Comparison of ENCODE assay signal across 12 cellular contexts in genomic region chr2:190863946-190864345, GRCh38. TPM values are rescaled to one million over a fixed set of nuclear protein-coding genes. Genes with fewer than 3 reads are reported as not detected.
DNase-seq lines count a peak whose midpoint lies in the region; ATAC-seq and TF ChIP-seq lines count a peak whose summit lies in the region.
"Had no signal": no experiment of that assay in that cellular context is flagged by ENCODE, and none has a peak within 500 bp of the region (broad histone marks: within the 10 kb centered on the region; RNA-seq: fewer than 3 reads in every experiment).

No MANE protein-coding gene starts in this region.

- no peaks in the 10 kb centered on the region for H3K79me2 ChIP-seq in MM.1S (ENCODE audit: low read length)
- H3K79me2 ChIP-seq in smooth muscle cell (ENCODE audit: low read depth): no peaks in the 10 kb centered on the region
- H3K79me2 ChIP-seq: parathyroid adenoma had no signal

- peaks cover 5% of the 10 kb centered on the region for H3K9me3 Mint-ChIP-seq in stimulated activated memory B cell treated with anti-CD40 and anti-IgM and Interleukin-4, amounts not matched to agents 10 μg/mL and 1 μg/mL and 100 μg/mL, for 72 hours
- H3K9me3 Mint-ChIP-seq: central memory CD8-positive, alpha-beta T cell had no signal

- no peak for TF ChIP-seq CTCF in MM.1S (IDR thresholded peaks at IDR 0.05; ENCODE audit: low read length)
- no peak for TF ChIP-seq CTCF in smooth muscle cell (IDR thresholded peaks at IDR 0.05; ENCODE audit: borderline replicate concordance, insufficient read depth, poor library complexity, severe bottlenecking)

- H4K20me1 ChIP-seq in MM.1S (ENCODE audit: insufficient read depth, low read length) (no peaks in the 10 kb centered on the region), smooth muscle cell (ENCODE audit: low read depth) (no peaks in the 10 kb centered on the region)

- no peak for ATAC-seq in HG02938 (IDR thresholded peaks at IDR 0.05; ENCODE audit: unreplicated experiment)
- ATAC-seq in stimulated activated memory B cell treated with anti-CD40 and anti-IgM and Interleukin-4, amounts not matched to agents 10 μg/mL and 1 μg/mL and 100 μg/mL, for 72 hours: no peak

- H3K27me3 ChIP-seq in MM.1S (replicated peaks; ENCODE audit: insufficient read depth, low read length): no peaks in the 10 kb centered on the region
- H3K27me3 ChIP-seq in endocrine pancreas (ENCODE audit: control insufficient read depth, insufficient read depth, low read length): no peaks in the 10 kb centered on the region
- H3K27me3 ChIP-seq in smooth muscle cell (ENCODE audit: low read depth): no peaks in the 10 kb centered on the region
- H3K27me3 ChIP-seq: tibial nerve had no signal

- H3K27me3 Mint-ChIP-seq in stimulated activated memory B cell treated with anti-CD40 and anti-IgM and Interleukin-4, amounts not matched to agents 10 μg/mL and 1 μg/mL and 100 μg/mL, for 72 hours: no peaks in the 10 kb centered on the region
- H3K27me3 Mint-ChIP-seq: central memory CD8-positive, alpha-beta T cell had no signal

- H3K9me3 ChIP-seq in MM.1S (replicated peaks; ENCODE audit: insufficient read depth, low read length) (no peaks in the 10 kb centered on the region), endocrine pancreas (ENCODE audit: control insufficient read depth, low read length) (no peaks in the 10 kb centered on the region), smooth muscle cell (replicated peaks; ENCODE audit: low read depth) (no peaks in the 10 kb centered on the region)

- H3K4me1 ChIP-seq in MM.1S (ENCODE audit: low read length): 0 out of 2 replicates have a peak, but pooled peaks cover 5% of the 10 kb centered on the region
- H3K4me1 ChIP-seq in endocrine pancreas (ENCODE audit: control insufficient read depth, insufficient read depth, low read length): peaks cover 13% of the 10 kb centered on the region
- H3K4me1 ChIP-seq in smooth muscle cell (ENCODE audit: low read depth): peaks cover 32% of the 10 kb centered on the region

- no peaks in the 10 kb centered on the region for H3K4me1 Mint-ChIP-seq in stimulated activated memory B cell treated with anti-CD40 and anti-IgM and Interleukin-4, amounts not matched to agents 10 μg/mL and 1 μg/mL and 100 μg/mL, for 72 hours

- no peak overlapping the region for H3K9ac ChIP-seq in MM.1S (ENCODE audit: low read length)
- no peak overlapping the region for H3K9ac ChIP-seq in endocrine pancreas (ENCODE audit: control insufficient read depth, insufficient read depth, low read length)
- no peak overlapping the region for H3K9ac ChIP-seq in smooth muscle cell (ENCODE audit: low read depth)
- H3K9ac ChIP-seq: parathyroid adenoma had no signal

- in situ Hi-C loops in ACHN (cut with HindIII; ENCODE audit: low pct_ligation_motif_present, low pct_unique_long_range_greater_than_20kb, low sequenced_read_pairs): no loop called here

- H3K4me3 Mint-ChIP-seq in stimulated activated memory B cell treated with anti-CD40 and anti-IgM and Interleukin-4, amounts not matched to agents 10 μg/mL and 1 μg/mL and 100 μg/mL, for 72 hours: no peak overlapping the region
- H3K4me3 Mint-ChIP-seq: central memory CD8-positive, alpha-beta T cell had no signal

- H3K4me3 ChIP-seq in MM.1S (ENCODE audit: low read length) (no peak overlapping the region), endocrine pancreas (ENCODE audit: control insufficient read depth, insufficient read depth, low read length) (peak overlapping the region; percentile 40), smooth muscle cell (no peak overlapping the region)
- H3K4me3 ChIP-seq: tibial nerve had no signal

- H3F3A ChIP-seq in MM.1S (ENCODE audit: insufficient read depth, low read length) (no peaks in the 10 kb centered on the region; the same call in 1 of the 2 replicates), smooth muscle cell (ENCODE audit: low read depth) (peaks cover 48% of the 10 kb centered on the region)

- peaks cover 47% of the 10 kb centered on the region for H3K36me3 Mint-ChIP-seq in stimulated activated memory B cell treated with anti-CD40 and anti-IgM and Interleukin-4, amounts not matched to agents 10 μg/mL and 1 μg/mL and 100 μg/mL, for 72 hours

- H3K9me2 ChIP-seq in MM.1S (replicated peaks; ENCODE audit: insufficient read depth, low read length): no peaks in the 10 kb centered on the region

- DNase-seq in MM.1S: peak; percentile 70
- peak; percentile 94 for DNase-seq in NCI-H2196 (lab: John Stamatoyannopoulos, UW; ENCODE audit: unreplicated experiment)
- DNase-seq in smooth muscle cell (lab: John Stamatoyannopoulos, UW; ENCODE audit: unreplicated experiment): no peak
- no peak for DNase-seq in ACHN
- DNase-seq in MV-4-11 (lab: John Stamatoyannopoulos, UW): no peak
- DNase-seq: activated T-cell treated with anti-CD3 and anti-CD28 coated beads, Interleukin-2, amount 50 U/mL, for 48 hours had no signal

- H3K36me3 ChIP-seq in MM.1S (replicated peaks; ENCODE audit: insufficient read depth, low read length) (no peaks in the 10 kb centered on the region), endocrine pancreas (ENCODE audit: control insufficient read depth, insufficient read depth, low read length) (no peaks in the 10 kb centered on the region), smooth muscle cell (ENCODE audit: low read depth) (no peaks in the 10 kb centered on the region)
- H3K36me3 ChIP-seq: tibial nerve had no signal

- H2AFZ ChIP-seq in MM.1S (ENCODE audit: low read length) (no peak overlapping the region), smooth muscle cell (ENCODE audit: low read depth) (no peak overlapping the region)
- H2AFZ ChIP-seq: parathyroid adenoma had no signal

- H3K27ac ChIP-seq in MM.1S (ENCODE audit: low read length) (no peak overlapping the region), smooth muscle cell (ENCODE audit: low read depth) (peak overlapping the region; percentile 94)
- H3K27ac ChIP-seq: parathyroid adenoma had no signal

- H3K27ac Mint-ChIP-seq in stimulated activated memory B cell treated with anti-CD40 and anti-IgM and Interleukin-4, amounts not matched to agents 10 μg/mL and 1 μg/mL and 100 μg/mL, for 72 hours: no peak overlapping the region

- 33% methylated on average over 3 of the region's 3 CpGs for WGBS in smooth muscle cell (ENCODE audit: low lambda C conversion rate)

- H3K4me2 ChIP-seq in MM.1S (ENCODE audit: low read depth, low read length) (no peak overlapping the region), smooth muscle cell (peak overlapping the region; percentile 73)

RNA-seq across cellular contexts. Expression of gene GLS, which starts 16.7 kb away (rescaled TPM):
- total RNA-seq in smooth muscle cell: 454 and 515 TPM in 2 replicates
- polyA plus RNA-seq in smooth muscle cell: 76.2 and 114 TPM in 2 replicates

Comparison
In these comparisons a context has a peak if more than half of its experiments do, and no peak if none do; other contexts are left out.
1. DNase-seq: peak in MM.1S (single experiment) and NCI-H2196 (single experiment); none in smooth muscle cell (single experiment), ACHN (single experiment) and MV-4-11 (single experiment).